ENCODE assay signal across 14 cellular contexts in genomic region chr22:36443198-36443770, GRCh38. TPM values are rescaled to one million over a fixed set of nuclear protein-coding genes. Genes with fewer than 3 reads are reported as not detected.
A peak's percentile ranks its signal among the peaks of the same experiment; 100 is the strongest.
DNase-seq lines count a peak whose midpoint lies in the region; ATAC-seq lines count a peak whose summit lies in the region.
"Had no signal": no experiment of that assay in that cellular context is flagged by ENCODE, and none has a peak within 500 bp of the region (broad histone marks: within the 10 kb centered on the region; RNA-seq: fewer than 3 reads in every experiment).

No MANE protein-coding gene starts in this region.

- H2BK120ac ChIP-seq in mesendoderm (ENCODE audit: low read depth, low read length): no peak overlapping the region

- H3K79me2 ChIP-seq in mesendoderm (ENCODE audit: control insufficient read depth, insufficient read depth, low read length): no peaks in the 10 kb centered on the region

- no peaks in the 10 kb centered on the region for H3K36me3 ChIP-seq in mesendoderm (ENCODE audit: control insufficient read depth, insufficient read depth, low read length)
- H3K36me3 ChIP-seq in effector memory CD4-positive, alpha-beta T cell (ENCODE audit: control insufficient read depth, insufficient read depth, low read length): no peaks in the 10 kb centered on the region

- no peak overlapping the region for H3K23ac ChIP-seq in mesendoderm (ENCODE audit: low read length)

- H2BK5ac ChIP-seq in mesendoderm (ENCODE audit: low read length): peak overlapping the region; percentile 77

- no peak overlapping the region for H3K4me2 ChIP-seq in mesendoderm (ENCODE audit: low read length)

- H3K9ac ChIP-seq in mesendoderm (ENCODE audit: low read length): no peak overlapping the region

- no peak overlapping the region for H2BK15ac ChIP-seq in mesendoderm (replicated peaks; ENCODE audit: low read depth)

- no CpG with 5 or more reads among the region's 8 CpGs for WGBS in mesendoderm (ENCODE audit: extremely low coverage, insufficient coverage, low lambda C conversion rate)

- H4K8ac ChIP-seq in mesendoderm (ENCODE audit: low read depth, low read length): no peak overlapping the region

- H3K9me3 ChIP-seq in effector memory CD4-positive, alpha-beta T cell (ENCODE audit: control insufficient read depth, low read length): no peaks in the 10 kb centered on the region

- H3K27ac Mint-ChIP-seq in activated T-helper 17 cell treated with anti-CD3 and anti-CD28 coated beads, Interleukin-2, amount 50 U/mL, for 72 hours: peak overlapping the region; percentile 54
- H3K27ac Mint-ChIP-seq: T-cell had no signal

- no peaks in the 10 kb centered on the region for H3K27me3 ChIP-seq in mesendoderm (ENCODE audit: insufficient read depth, low read length, poor library complexity)
- H3K27me3 ChIP-seq in effector memory CD4-positive, alpha-beta T cell (replicated peaks; ENCODE audit: control insufficient read depth, insufficient read depth, low read length, poor library complexity, severe bottlenecking): no peaks in the 10 kb centered on the region

- no peak overlapping the region for H3K4me3 ChIP-seq in mesendoderm (ENCODE audit: low read length)
- H3K4me3 ChIP-seq in effector memory CD4-positive, alpha-beta T cell (ENCODE audit: insufficient read depth, low read depth, low read length, poor library complexity, severe bottlenecking): no peak overlapping the region

- H3K4me3 Mint-ChIP-seq in activated T-helper 17 cell treated with anti-CD3 and anti-CD28 coated beads, Interleukin-2, amount 50 U/mL, for 72 hours: no peak overlapping the region
- H3K4me3 Mint-ChIP-seq: activated naive CD4-positive, alpha-beta T cell treated with anti-CD3 and anti-CD28 coated beads for 36 hours; T-cell had no signal

- no peaks in the 10 kb centered on the region for H3K36me3 Mint-ChIP-seq in activated T-helper 17 cell treated with anti-CD3 and anti-CD28 coated beads, Interleukin-2, amount 50 U/mL, for 72 hours (ENCODE audit: low read depth)
- H3K36me3 Mint-ChIP-seq: T-cell had no signal

- peak overlapping the region; percentile 4 for H3K27ac ChIP-seq in mesendoderm (ENCODE audit: low read depth, low read length)
- no peak overlapping the region for H3K27ac ChIP-seq in effector memory CD4-positive, alpha-beta T cell (ENCODE audit: insufficient read depth, low read length, poor library complexity, severe bottlenecking)

- no peak overlapping the region for H3K4ac ChIP-seq in mesendoderm (ENCODE audit: low read depth, low read length)

- H3K79me1 ChIP-seq in mesendoderm (ENCODE audit: low read length): no peaks in the 10 kb centered on the region

- ATAC-seq in activated T-helper 17 cell treated with anti-CD3 and anti-CD28 coated beads, Interleukin-2, amount 50 U/mL, for 72 hours (replicated peaks): no peak
- no peak for ATAC-seq in HG02610 (IDR thresholded peaks at IDR 0.05; ENCODE audit: unreplicated experiment)
- ATAC-seq: T-cell had no signal

- peak overlapping the region; percentile 1 for H3K18ac ChIP-seq in mesendoderm (ENCODE audit: low read length)

- H4K5ac ChIP-seq in mesendoderm (ENCODE audit: low read length): no peak overlapping the region

- peak; percentile 37 for DNase-seq in DMS79 (lab: John Stamatoyannopoulos, UW)
- DNase-seq in KBM-7: peak; percentile 59
- DNase-seq in mesendoderm: peak; percentile 85
- no peak for DNase-seq in activated effector memory CD4-positive, alpha-beta T cell treated with Interleukin-2 at 50 U/mL for 16 hours
- no peak for DNase-seq in occipital lobe (lab: John Stamatoyannopoulos, UW)
- DNase-seq in effector memory CD4-positive, alpha-beta T cell: no peak
- DNase-seq: activated CD4-positive, CD25-positive, alpha-beta regulatory T cell; activated naive CD4-positive, alpha-beta T cell treated with anti-CD3 and anti-CD28 coated beads for 36 hours; AML-193; MM.1S; NCI-H524; T-cell had no signal

- H3K9me3 Mint-ChIP-seq in activated T-helper 17 cell treated with anti-CD3 and anti-CD28 coated beads, Interleukin-2, amount 50 U/mL, for 72 hours: no peaks in the 10 kb centered on the region
- H3K9me3 Mint-ChIP-seq: activated naive CD4-positive, alpha-beta T cell treated with anti-CD3 and anti-CD28 coated beads for 36 hours; T-cell had no signal

- H2AK5ac ChIP-seq in mesendoderm (ENCODE audit: low read length): no peak overlapping the region

- peak overlapping the region; percentile 72 for H3K56ac ChIP-seq in mesendoderm (ENCODE audit: low read length)

- H3K4me1 ChIP-seq in mesendoderm (ENCODE audit: control insufficient read depth, low read depth, low read length): peaks cover 4% of the 10 kb centered on the region
- H3K4me1 ChIP-seq in effector memory CD4-positive, alpha-beta T cell (ENCODE audit: control insufficient read depth, insufficient read depth, low read length, poor library complexity, severe bottlenecking): peaks cover 7% of the 10 kb centered on the region

- peaks cover 11% of the 10 kb centered on the region for H3K4me1 Mint-ChIP-seq in activated T-helper 17 cell treated with anti-CD3 and anti-CD28 coated beads, Interleukin-2, amount 50 U/mL, for 72 hours

- H3K27me3 Mint-ChIP-seq in activated T-helper 17 cell treated with anti-CD3 and anti-CD28 coated beads, Interleukin-2, amount 50 U/mL, for 72 hours: no peaks in the 10 kb centered on the region
- H3K27me3 Mint-ChIP-seq: T-cell had no signal

- in situ Hi-C loops in KBM-7 (cut with MboI; ENCODE audit: low pct_unique_long_range_greater_than_20kb, low sequenced_read_pairs): no loop called here

RNA-seq across cellular contexts. Expression of gene TXN2, which starts 38.2 kb away (rescaled TPM):
- total RNA-seq in activated T-helper 17 cell treated with anti-CD3 and anti-CD28 coated beads, Interleukin-2, amount 50 U/mL, for 72 hours: 100 to 1,000 TPM in 1 of 2 donors, 10 to 100 TPM in 1; 87.9 to 114 TPM
- 46.4 TPM for polyA plus RNA-seq in mesendoderm (2013, experiment 1 of 2)
- 47.9 TPM for polyA plus RNA-seq in mesendoderm (2013, experiment 2 of 2)
- total RNA-seq in occipital lobe: 14.3 TPM

RNA-seq across cellular contexts. Expression of gene MYH9, which starts 55.5 kb away (rescaled TPM):
- 100 to 1,000 TPM; 782 to 800 TPM for total RNA-seq in activated T-helper 17 cell treated with anti-CD3 and anti-CD28 coated beads, Interleukin-2, amount 50 U/mL, for 72 hours
- 110 TPM for polyA plus RNA-seq in mesendoderm (2013, experiment 1 of 2)
- polyA plus RNA-seq in mesendoderm (2013, experiment 2 of 2): 111 TPM
- total RNA-seq in occipital lobe: 34.6 TPM

Comparison
In these comparisons a context has a peak if more than half of its experiments do, and no peak if none do; other contexts are left out.
1. DNase-seq: peak in DMS79 (single experiment), KBM-7 (single experiment) and mesendoderm (single experiment); none in activated effector memory CD4-positive, alpha-beta T cell treated with Interleukin-2 at 50 U/mL for 16 hours (single experiment), occipital lobe (single experiment) and effector memory CD4-positive, alpha-beta T cell (0 of 3).
2. RNA of gene MYH9, which starts 55.5 kb away (total RNA-seq): 782 to 800 TPM in activated T-helper 17 cell treated with anti-CD3 and anti-CD28 coated beads, Interleukin-2, amount 50 U/mL, for 72 hours; 34.6 TPM in occipital lobe (single experiment); every median in the first group is over 10 times any median in the second.